Comparison of ENCODE assay signal across 12 cellular contexts in genomic region chr3:194101592-194102432, GRCh38. TPM values are rescaled to one million over a fixed set of nuclear protein-coding genes. Genes with fewer than 3 reads are reported as not detected.
A peak's percentile ranks its signal among the peaks of the same experiment; 100 is the strongest.
DNase-seq lines count a peak whose midpoint lies in the region; ATAC-seq, FAIRE-seq and TF ChIP-seq lines count a peak whose summit lies in the region.
"Had no signal": no experiment of that assay in that cellular context is flagged by ENCODE, and none has a peak within 500 bp of the region (broad histone marks: within the 10 kb centered on the region; RNA-seq: fewer than 3 reads in every experiment).

No MANE protein-coding gene starts in this region.

- no peak for TF ChIP-seq CTCF in DOHH2 (IDR thresholded peaks at IDR 0.05; ENCODE audit: low read depth, low read length, poor library complexity, severe bottlenecking)
- no peak for TF ChIP-seq CTCF in GM12878 (IDR thresholded peaks at IDR 0.05 in 2 of 3, conservative IDR thresholded peaks at IDR 0.05 in 1 of 3; ENCODE audit: control insufficient read depth in 2 of 3, extremely low read depth in 1 of 3, insufficient read depth in 1 of 3, low read depth in 3 of 3, low read length in 3 of 3)
- no peak for TF ChIP-seq CTCF in gastroesophageal sphincter (IDR thresholded peaks at IDR 0.05)

- H3K79me2 ChIP-seq in DOHH2 (ENCODE audit: control insufficient read depth, low read length) (peaks cover 18% of the 10 kb centered on the region), GM12878 (ENCODE audit: control insufficient read depth, insufficient read depth, low read length) (no peaks in the 10 kb centered on the region)

- H3K27ac ChIP-seq in DOHH2 (ENCODE audit: low read depth, low read length) = peak overlapping the region; percentile 95
- H3K27ac ChIP-seq in GM12878 (ENCODE audit: control insufficient read depth, insufficient read depth) = no peak overlapping the region
- no peak overlapping the region for H3K27ac ChIP-seq in gastroesophageal sphincter
- no peak overlapping the region for H3K27ac ChIP-seq in CD8-positive, alpha-beta memory T cell (ENCODE audit: low read depth, low read length)
- H3K27ac ChIP-seq: SK-N-MC had no signal

- WGBS in GM12878 (ENCODE audit: insufficient coverage, insufficient replicate concordance, low lambda C conversion rate, missing lambda C conversion rate) = 38% methylated on average over 7 of the region's 7 CpGs
- 80 to 83% methylated on average over 1 to 2 of the region's 7 CpGs for WGBS in gastroesophageal sphincter (ENCODE audit: low coverage in 1 of 2), 2 donors

- H3K9me3 ChIP-seq in DOHH2 (ENCODE audit: control insufficient read depth, insufficient read depth, low read length) = no peaks in the 10 kb centered on the region
- H3K9me3 ChIP-seq in GM12878 (replicated peaks; ENCODE audit: control insufficient read depth, insufficient read depth, low read length) = no peaks in the 10 kb centered on the region
- H3K9me3 ChIP-seq in gastroesophageal sphincter = no peaks in the 10 kb centered on the region
- H3K9me3 ChIP-seq in CD8-positive, alpha-beta memory T cell (ENCODE audit: low read length) = no peaks in the 10 kb centered on the region

- peaks cover 15% of the 10 kb centered on the region for H3F3A ChIP-seq in DOHH2 (ENCODE audit: control insufficient read depth, insufficient read depth)

- no peaks in the 10 kb centered on the region for H3K27me3 ChIP-seq in DOHH2 (ENCODE audit: control insufficient read depth, low read length)
- peaks cover 3 to 13% of the 10 kb centered on the region in 2 experiments for H3K27me3 ChIP-seq in GM12878 (replicated peaks in 1 of 2; ENCODE audit: control insufficient read depth in 2 of 2, insufficient read depth in 2 of 2, low read length in 1 of 2)
- H3K27me3 ChIP-seq in gastroesophageal sphincter = peaks cover 10% of the 10 kb centered on the region
- no peaks in the 10 kb centered on the region for H3K27me3 ChIP-seq in CD8-positive, alpha-beta memory T cell (ENCODE audit: insufficient read depth, low read length, poor library complexity, severe bottlenecking)

- POLR2A ChIA-PET in GM12878 (lab: Charles Lee) = no interaction called here
- POLR2A ChIA-PET in CD8-positive, alpha-beta memory T cell (lab: Charles Lee) = no interaction called here

- H3K4me2 ChIP-seq in DOHH2 (ENCODE audit: low read length) (peak overlapping the region; percentile 90), GM12878 (ENCODE audit: control insufficient read depth, insufficient read depth) (peak overlapping the region; percentile 73)

- TF ChIP-seq EP300 in GM12878 (IDR thresholded peaks at IDR 0.05; ENCODE audit: borderline replicate concordance in 1 of 2, control insufficient read depth in 1 of 2, low read depth in 2 of 2, low read length in 2 of 2) (no peak), gastroesophageal sphincter (IDR thresholded peaks at IDR 0.05) (no peak)

- no peak overlapping the region for H3K4me3 Mint-ChIP-seq in CD8-positive, alpha-beta memory T cell

- H3K36me3 ChIP-seq in DOHH2 (ENCODE audit: control insufficient read depth, low read length) = no peaks in the 10 kb centered on the region
- no peaks in the 10 kb centered on the region for H3K36me3 ChIP-seq in GM12878 (ENCODE audit: control insufficient read depth in 2 of 2, insufficient read depth in 2 of 2, low read length in 1 of 2)
- no peaks in the 10 kb centered on the region for H3K36me3 ChIP-seq in gastroesophageal sphincter
- H3K36me3 ChIP-seq in CD8-positive, alpha-beta memory T cell (ENCODE audit: insufficient read depth, low read length) = no peaks in the 10 kb centered on the region

- no peaks in the 10 kb centered on the region for H3K36me3 Mint-ChIP-seq in CD8-positive, alpha-beta memory T cell

- H3K27ac Mint-ChIP-seq in CD8-positive, alpha-beta memory T cell = peak overlapping the region in 1 of 8 donors; percentile 17

- H3K9me2 ChIP-seq in DOHH2 (replicated peaks; ENCODE audit: control insufficient read depth, low read length) = no peaks in the 10 kb centered on the region

- H3K9ac ChIP-seq in GM12878 (ENCODE audit: control insufficient read depth, insufficient read depth, low read length) = no peak overlapping the region

- BruUV-seq in GM12878 (replicated peaks; lab: Mats Ljungman, UMichigan) = no TSS peak

- no peak for FAIRE-seq in GM12878 (lab: Jason Lieb, UNC)
- FAIRE-seq: astrocyte had no signal

- peaks cover 4 to 6% (median 5%) of the 10 kb centered on the region in 3 donors for H3K4me1 Mint-ChIP-seq in CD8-positive, alpha-beta memory T cell

- in situ Hi-C loops in GM12878 (cut with MboI) = no loop called here

- no peaks in the 10 kb centered on the region for H3K9me3 Mint-ChIP-seq in CD8-positive, alpha-beta memory T cell

- H4K20me1 ChIP-seq in DOHH2 (ENCODE audit: control insufficient read depth, insufficient read depth, low read depth, low read length) = no peaks in the 10 kb centered on the region
- H4K20me1 ChIP-seq in GM12878 (ENCODE audit: control insufficient read depth, insufficient read depth) = peaks cover 2% of the 10 kb centered on the region; the same call in 1 of the 2 replicates

- H2AFZ ChIP-seq in GM12878 (ENCODE audit: control insufficient read depth, low read depth, low read length) = no peak overlapping the region

- RAD21 ChIA-PET in GM12878 (lab: Charles Lee; ENCODE audit: unreplicated experiment) = interaction anchor here (0.9 to 1.9 kb wide), 6 partner anchors 29 to 214 kb away, joined by 3 to 24 read pairs (median 4); no protein-coding TSS in a partner anchor

- TF ChIP-seq RAD21 in GM12878 (IDR thresholded peaks at IDR 0.05; ENCODE audit: insufficient read depth, low read depth, low read length) = no peak

- SMC1A ChIA-PET in GM12878 (lab: Charles Lee; ENCODE audit: uncharacterized antibody, unreplicated experiment) = interaction anchor here (1.0 to 2.3 kb wide), 9 partner anchors 11 to 214 kb away, joined by 3 to 23 read pairs (median 4); no protein-coding TSS in a partner anchor

- peaks cover 89% of the 10 kb centered on the region for H3K4me1 ChIP-seq in DOHH2 (ENCODE audit: control insufficient read depth, low read length)
- H3K4me1 ChIP-seq in GM12878 (ENCODE audit: control insufficient read depth, insufficient read depth, low read length) = peaks cover 43% of the 10 kb centered on the region
- H3K4me1 ChIP-seq in gastroesophageal sphincter = peaks cover 0 to 14% (median 4%) of the 10 kb centered on the region in 3 donors
- no peaks in the 10 kb centered on the region for H3K4me1 ChIP-seq in CD8-positive, alpha-beta memory T cell (ENCODE audit: insufficient read depth, low read length)

- CTCF ChIA-PET in GM12878 (lab: Yijun Ruan, JAX) = interaction anchor here (0.9 to 1.5 kb wide), 3 partner anchors 10 to 43 kb away, joined by 3 to 4 read pairs (median 3); no protein-coding TSS in a partner anchor
- CTCF ChIA-PET in CD8-positive, alpha-beta memory T cell (lab: Charles Lee) = no interaction called here

- H3K4me3 ChIP-seq in DOHH2 (ENCODE audit: low read length) (peak overlapping the region; percentile 77), GM12878 (no peak overlapping the region; the same call in 1 of the 2 replicates), gastroesophageal sphincter (no peak overlapping the region)
- no peak overlapping the region for H3K4me3 ChIP-seq in CD8-positive, alpha-beta memory T cell (ENCODE audit: low read length)
- H3K4me3 ChIP-seq: SK-N-MC had no signal

- TF ChIP-seq POLR2A in GM12878 (IDR thresholded peaks at IDR 0.05; ENCODE audit: low read depth, low read length) (no peak), gastroesophageal sphincter (IDR thresholded peaks at IDR 0.05) (no peak)

- intact Hi-C loops in GM12878 (cut with micrococcal nuclease; ENCODE audit: unreplicated experiment) = loop anchor here (1.0 kb wide), 2 partner anchors 29 to 99 kb away; no protein-coding TSS in a partner anchor

- H3K27me3 Mint-ChIP-seq in CD8-positive, alpha-beta memory T cell = peaks cover 11 to 42% of the 10 kb centered on the region in 2 donors

- ATAC-seq in GM21367 (IDR thresholded peaks at IDR 0.05; ENCODE audit: unreplicated experiment) = peak; percentile 8
- peak; percentile 18 for ATAC-seq in HG03064 (IDR thresholded peaks at IDR 0.05; ENCODE audit: low read depth, unreplicated experiment)
- ATAC-seq in GM12878 = peak; percentile 44
- no peak for ATAC-seq in gastroesophageal sphincter
- no peak for ATAC-seq in HG02884 (IDR thresholded peaks at IDR 0.05; ENCODE audit: unreplicated experiment)

- DNase-seq in GM12878 (ENCODE audit: low read depth, low spot score) = no peak
- DNase-seq in activated CD4-positive, alpha-beta T cell treated with anti-CD3 and anti-CD28 coated beads for 4 hours = no peak
- no peak for DNase-seq in CD8-positive, alpha-beta memory T cell
- DNase-seq: C1 segment of cervical spinal cord, NCI-H446 had no signal

RNA-seq across cellular contexts. Expression of gene HES1, which starts 34.1 kb away (rescaled TPM):
- total RNA-seq in GM12878 (2013; cell fraction: nucleolus; rRNA removed) = 12.9 and 16.0 TPM in 2 replicates
- total RNA-seq in GM12878 (2014; rRNA removed) (4.5 and 4.6 TPM in 2 replicates), GM12878 (2014; rRNA removed; fragmentation: Illumina TruSeq; extraction: Trizol) (2.4 and 2.9 TPM in 2 replicates), GM12878 (2021) (4.7 TPM in 2 replicates), gastroesophageal sphincter (10 to 100 TPM in 3 of 4 donors, 1 to 10 TPM in 1; 9.6 to 31.5 (median 15.4) TPM)
- polyA plus RNA-seq in GM12878 (2011; ENCODE audit: low read depth) = 1.5 TPM
- polyA plus RNA-seq in GM12878 (2011; rRNA removed) (0.39 and 0.46 TPM in 2 replicates), GM12878 (2014; fragmentation: Illumina TruSeq; extraction: Trizol) (2.2 and 2.8 TPM in 2 replicates), GM12878 (2014; fragmentation: Nextera tagmentation; extraction: Ambion mirVana) (1 to 10 TPM in 1 of 2 experiments, under 1 TPM in 1; 0.99 to 1.3 TPM), GM12878 (2014; rRNA removed) (4.5 and 5.3 TPM in 2 replicates), GM12878 (2016; fragmentation: Nextera tagmentation; extraction: Ambion mirVana) (1 to 10 TPM; 1.1 to 3.2 TPM)
- 0.48 and 0.69 TPM in 2 replicates for polyA plus RNA-seq in GM12878 (2011; cell fraction: cytosol; rRNA removed)
- polyA plus RNA-seq in GM12878 (2011; cell fraction: nucleus; rRNA removed) = 0.56 and 1.1 TPM in 2 replicates
- polyA plus RNA-seq in GM12878 (2012) = 2.6 and 6.0 TPM in 2 replicates
- polyA minus RNA-seq in GM12878 (2011; rRNA and poly(A)+ RNA removed) = 0.22 and 0.41 TPM in 2 replicates
- not detected in 2 replicates for polyA minus RNA-seq in GM12878 (2011; cell fraction: cytosol; rRNA and poly(A)+ RNA removed)
- polyA minus RNA-seq in GM12878 (2011; cell fraction: nucleus; rRNA and poly(A)+ RNA removed) = 0.57 and 1.1 TPM in 2 replicates
- total RNA-seq in CD8-positive, alpha-beta memory T cell = not detected
- polyA plus RNA-seq in CD8-positive, alpha-beta memory T cell = not detected

Comparison
In these comparisons a context has a peak if more than half of its experiments do, and no peak if none do; other contexts are left out.
1. ATAC-seq: peak in GM21367 (single experiment), HG03064 (single experiment) and GM12878 (single experiment); none in gastroesophageal sphincter (single experiment) and HG02884 (single experiment).